In genomic region chr15:88049509-88049908, GRCh38 we compare ENCODE assay signal across 15 cellular contexts.
DNase-seq lines count a peak whose midpoint lies in the region; ATAC-seq and TF ChIP-seq lines count a peak whose summit lies in the region.
"Had no signal": no experiment of that assay in that cellular context is flagged by ENCODE, and none has a peak within 500 bp of the region (broad histone marks: within the 10 kb centered on the region; RNA-seq: fewer than 3 reads in every experiment).

No MANE protein-coding gene starts in this region.

- DNase-seq in GM13977 (ENCODE audit: low spot score) = peak; percentile 31
- no peak for DNase-seq in NCI-H774 (lab: John Stamatoyannopoulos, UW)
- DNase-seq in amniotic stem cell (lab: John Stamatoyannopoulos, UW) = no peak
- no peak for DNase-seq in GDM1 (lab: John Stamatoyannopoulos, UW)
- no peak for DNase-seq in amygdala (lab: John Stamatoyannopoulos, UW)
- DNase-seq: activated naive CD4-positive, alpha-beta T cell; Calu3; dermis blood vessel endothelial cell; heart right ventricle; kidney glomerular epithelial cell; NCI-H2227 treated with DMSO at 0.1 percent for 48 hours; SK-N-SH had no signal

- no peak for TF ChIP-seq CTCF in GM13977 (IDR thresholded peaks at IDR 0.05; ENCODE audit: extremely low read depth, insufficient read depth, missing control alignments)

- in situ Hi-C loops in GM13977 (cut with MboI; ENCODE audit: low pct_unique_long_range_greater_than_20kb, low sequenced_read_pairs, unreplicated experiment) = no loop called here

- ATAC-seq in GM19463 (IDR thresholded peaks at IDR 0.05; ENCODE audit: unreplicated experiment) (peak; percentile 62), HG02642 (IDR thresholded peaks at IDR 0.05; ENCODE audit: poor library complexity, unreplicated experiment) (peak; percentile 68), HG03469 (IDR thresholded peaks at IDR 0.05; ENCODE audit: unreplicated experiment) (peak; percentile 95)
